Comparison of ENCODE assay signal across 8 cellular contexts in the genomic region with DNA sequence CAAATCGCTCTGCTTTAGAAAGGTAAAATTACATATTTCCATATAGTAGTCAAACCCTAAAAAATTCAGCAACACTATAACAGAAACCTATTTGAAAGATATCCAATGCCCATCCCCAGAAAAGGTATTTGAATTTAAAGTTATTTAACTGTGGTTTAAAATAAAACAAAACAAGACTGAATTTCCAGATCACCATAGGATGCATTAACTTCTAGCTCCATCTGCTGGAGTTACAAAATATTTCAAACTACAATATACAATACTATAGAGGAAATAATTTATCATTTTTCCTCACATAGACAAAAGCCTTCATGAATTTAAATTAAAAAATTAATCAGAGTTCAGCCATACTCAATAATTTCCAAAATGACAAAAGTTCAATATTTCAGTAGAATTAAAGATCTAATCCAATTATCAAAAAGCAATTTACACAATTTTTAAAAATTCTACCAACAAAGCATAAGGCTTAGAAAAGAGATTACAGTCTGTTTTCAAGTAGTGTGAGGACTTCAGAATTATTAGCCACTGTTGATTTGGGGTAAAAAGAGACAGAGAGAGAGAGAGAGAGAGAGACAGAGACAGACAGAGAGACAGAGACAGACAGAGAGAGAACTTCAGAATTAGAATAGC.
A peak's percentile ranks its signal among the peaks of the same experiment; 100 is the strongest.
DNase-seq lines count a peak whose midpoint lies in the region; ATAC-seq and TF ChIP-seq lines count a peak whose summit lies in the region.

No MANE protein-coding gene starts in this region.

- peaks cover 0 to 6% (median 0%) of the 10 kb centered on the region in 4 donors for H3K4me1 Mint-ChIP-seq in CD4-positive, CD25-positive, alpha-beta regulatory T cell
- H3K4me1 Mint-ChIP-seq in HFFc6 (ENCODE audit: low read depth) (no peaks in the 10 kb centered on the region), activated B cell treated with CpG ODN at 0.5 μM for 24 hours (no peaks in the 10 kb centered on the region)

- no peak overlapping the region for H3K27ac ChIP-seq in CD4-positive, CD25-positive, alpha-beta regulatory T cell (ENCODE audit: insufficient read depth, low read length, poor library complexity, severe bottlenecking)

- H3K4me3 ChIP-seq in CD4-positive, CD25-positive, alpha-beta regulatory T cell (ENCODE audit: low read depth, low read length): no peak overlapping the region

- H3K36me3 Mint-ChIP-seq in CD4-positive, CD25-positive, alpha-beta regulatory T cell: peaks cover 27% of the 10 kb centered on the region
- no peaks in the 10 kb centered on the region for H3K36me3 Mint-ChIP-seq in HFFc6 (ENCODE audit: low read depth)
- H3K36me3 Mint-ChIP-seq in activated B cell treated with CpG ODN at 0.5 μM for 24 hours (ENCODE audit: low read depth): peaks cover 25% of the 10 kb centered on the region

- no peaks in the 10 kb centered on the region for H3K27me3 ChIP-seq in CD4-positive, CD25-positive, alpha-beta regulatory T cell (ENCODE audit: control insufficient read depth, insufficient read depth, low read length)

- H3K9me3 ChIP-seq in CD4-positive, CD25-positive, alpha-beta regulatory T cell (ENCODE audit: control insufficient read depth in 2 of 2, low read length in 2 of 2): no peaks in the 10 kb centered on the region

- H3K36me3 ChIP-seq in CD4-positive, CD25-positive, alpha-beta regulatory T cell (ENCODE audit: control insufficient read depth, insufficient read depth, low read length): peaks cover 14% of the 10 kb centered on the region

- peak in 2 of 3 donors; percentile 13 to 43 for DNase-seq in CD4-positive, CD25-positive, alpha-beta regulatory T cell
- peak; percentile 25 for DNase-seq in HFFc6
- DNase-seq in activated B cell treated with CpG ODN at 0.5 μM for 24 hours: no peak
- peak; percentile 13 for DNase-seq in kidney glomerular epithelial cell (lab: John Stamatoyannopoulos, UW)
- DNase-seq in HPDE6-E6E7 (ENCODE audit: extremely low spot score): no peak
- DNase-seq in SKM-1 (lab: John Stamatoyannopoulos, UW; ENCODE audit: unreplicated experiment): no peak
- no peak for DNase-seq in activated effector memory CD4-positive, alpha-beta T cell treated with Interleukin-2 at 50 U/mL for 16 hours

- H3K9me3 Mint-ChIP-seq in CD4-positive, CD25-positive, alpha-beta regulatory T cell: no peaks in the 10 kb centered on the region
- H3K9me3 Mint-ChIP-seq in HFFc6: no peaks in the 10 kb centered on the region
- no peaks in the 10 kb centered on the region for H3K9me3 Mint-ChIP-seq in activated B cell treated with CpG ODN at 0.5 μM for 24 hours

- H3K4me1 ChIP-seq in CD4-positive, CD25-positive, alpha-beta regulatory T cell (ENCODE audit: control insufficient read depth, insufficient read depth, low read length, poor library complexity, severe bottlenecking): no peaks in the 10 kb centered on the region

- peak; percentile 80 for TF ChIP-seq CTCF in HFFc6 (IDR thresholded peaks at IDR 0.05)
- peak; percentile 30 for TF ChIP-seq CTCF in activated B cell treated with CpG ODN at 0.5 μM for 24 hours (IDR thresholded peaks at IDR 0.05)

- no peak overlapping the region for H3K4me3 Mint-ChIP-seq in CD4-positive, CD25-positive, alpha-beta regulatory T cell
- H3K4me3 Mint-ChIP-seq in HFFc6 (no peak overlapping the region), activated B cell treated with CpG ODN at 0.5 μM for 24 hours (no peak overlapping the region)

- intact Hi-C loops in activated B cell treated with CpG ODN at 0.5 μM for 24 hours (cut with micrococcal nuclease): loop anchor here (1.0 kb wide), 2 partner anchors 1002 to 1020 kb away; no protein-coding TSS in a partner anchor

- no peaks in the 10 kb centered on the region for H3K27me3 Mint-ChIP-seq in CD4-positive, CD25-positive, alpha-beta regulatory T cell
- H3K27me3 Mint-ChIP-seq in HFFc6 (ENCODE audit: insufficient read depth) (no peaks in the 10 kb centered on the region; the same call in 1 of the 2 replicates), activated B cell treated with CpG ODN at 0.5 μM for 24 hours (no peaks in the 10 kb centered on the region)

- POLR2A ChIA-PET in activated B cell treated with CpG ODN at 0.5 μM for 24 hours (lab: Charles Lee): no interaction called here

- CTCF ChIA-PET in activated B cell treated with CpG ODN at 0.5 μM for 24 hours (lab: Charles Lee): interaction anchor here (0.6 to 1.8 kb wide), 3 partner anchors 344 to 1020 kb away, joined by 3 to 4 read pairs (median 3); no protein-coding TSS in a partner anchor

- no peak for ATAC-seq in CD4-positive, CD25-positive, alpha-beta regulatory T cell (ENCODE audit: low read depth in 2 of 2)
- ATAC-seq in activated B cell treated with CpG ODN at 0.5 μM for 24 hours (ENCODE audit: low read depth): no peak
- ATAC-seq in esophagus mucosa: no peak

- H3K27ac Mint-ChIP-seq in CD4-positive, CD25-positive, alpha-beta regulatory T cell: no peak overlapping the region
- H3K27ac Mint-ChIP-seq in HFFc6 (no peak overlapping the region), activated B cell treated with CpG ODN at 0.5 μM for 24 hours (no peak overlapping the region)

Comparison
In these comparisons a context has a peak if more than half of its experiments do, and no peak if none do; other contexts are left out.
1. DNase-seq: peak in CD4-positive, CD25-positive, alpha-beta regulatory T cell (2 of 3), HFFc6 (single experiment) and kidney glomerular epithelial cell (single experiment); none in activated B cell treated with CpG ODN at 0.5 μM for 24 hours (single experiment), HPDE6-E6E7 (single experiment), SKM-1 (single experiment) and activated effector memory CD4-positive, alpha-beta T cell treated with Interleukin-2 at 50 U/mL for 16 hours (single experiment).